In the genomic region with DNA sequence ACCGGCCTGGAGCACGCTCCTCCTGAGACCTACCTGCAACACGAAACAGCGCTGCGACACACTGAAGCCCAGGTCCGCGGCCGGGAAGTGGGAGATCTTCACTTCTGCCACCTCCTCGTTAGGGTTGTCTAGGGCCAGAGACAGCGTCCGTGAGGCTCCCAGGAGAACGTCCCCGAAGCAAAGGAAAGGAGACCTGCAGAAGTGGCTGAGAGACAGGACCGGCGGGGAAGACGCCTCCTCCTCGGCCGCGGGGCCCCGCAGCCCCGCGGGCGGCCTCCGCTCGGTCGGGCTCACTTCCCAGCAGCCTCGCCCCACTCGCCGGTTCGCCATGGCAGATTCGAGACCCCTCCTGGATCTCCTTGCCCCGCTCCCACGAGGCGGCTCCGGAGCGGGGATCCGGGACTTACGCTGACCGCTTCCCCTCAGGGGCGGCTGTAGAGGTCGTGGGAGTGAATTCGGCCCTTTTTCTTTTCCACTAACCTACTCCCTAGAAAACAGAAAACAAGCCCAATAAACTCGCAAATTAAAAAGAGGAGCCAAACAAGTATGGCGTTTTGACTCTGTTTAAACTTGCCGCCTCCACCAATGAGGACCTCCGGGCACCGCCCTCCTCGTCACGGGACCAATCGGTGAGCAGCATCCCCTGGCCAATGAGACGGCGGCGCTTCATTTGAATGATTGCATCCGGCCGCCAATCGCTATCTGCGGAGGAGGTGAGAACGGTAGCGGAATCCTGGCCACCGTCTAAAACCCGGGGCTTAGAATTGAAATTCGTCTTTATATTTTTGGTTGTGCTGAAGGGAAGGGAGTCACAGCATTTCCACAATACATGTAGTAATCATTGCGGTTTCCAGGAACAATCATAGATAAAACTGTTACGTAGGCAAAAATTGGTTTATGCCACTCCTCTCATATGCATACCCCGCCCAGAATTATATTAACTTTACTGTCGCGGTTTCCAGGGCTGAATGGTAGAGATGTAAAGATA, we compare ENCODE assay signal across 8 cellular contexts. TPM values are rescaled to one million over a fixed set of nuclear protein-coding genes. Genes with fewer than 3 reads are reported as not detected.
DNase-seq lines count a peak whose midpoint lies in the region; ATAC-seq and TF ChIP-seq lines count a peak whose summit lies in the region.

A gene with protein sequence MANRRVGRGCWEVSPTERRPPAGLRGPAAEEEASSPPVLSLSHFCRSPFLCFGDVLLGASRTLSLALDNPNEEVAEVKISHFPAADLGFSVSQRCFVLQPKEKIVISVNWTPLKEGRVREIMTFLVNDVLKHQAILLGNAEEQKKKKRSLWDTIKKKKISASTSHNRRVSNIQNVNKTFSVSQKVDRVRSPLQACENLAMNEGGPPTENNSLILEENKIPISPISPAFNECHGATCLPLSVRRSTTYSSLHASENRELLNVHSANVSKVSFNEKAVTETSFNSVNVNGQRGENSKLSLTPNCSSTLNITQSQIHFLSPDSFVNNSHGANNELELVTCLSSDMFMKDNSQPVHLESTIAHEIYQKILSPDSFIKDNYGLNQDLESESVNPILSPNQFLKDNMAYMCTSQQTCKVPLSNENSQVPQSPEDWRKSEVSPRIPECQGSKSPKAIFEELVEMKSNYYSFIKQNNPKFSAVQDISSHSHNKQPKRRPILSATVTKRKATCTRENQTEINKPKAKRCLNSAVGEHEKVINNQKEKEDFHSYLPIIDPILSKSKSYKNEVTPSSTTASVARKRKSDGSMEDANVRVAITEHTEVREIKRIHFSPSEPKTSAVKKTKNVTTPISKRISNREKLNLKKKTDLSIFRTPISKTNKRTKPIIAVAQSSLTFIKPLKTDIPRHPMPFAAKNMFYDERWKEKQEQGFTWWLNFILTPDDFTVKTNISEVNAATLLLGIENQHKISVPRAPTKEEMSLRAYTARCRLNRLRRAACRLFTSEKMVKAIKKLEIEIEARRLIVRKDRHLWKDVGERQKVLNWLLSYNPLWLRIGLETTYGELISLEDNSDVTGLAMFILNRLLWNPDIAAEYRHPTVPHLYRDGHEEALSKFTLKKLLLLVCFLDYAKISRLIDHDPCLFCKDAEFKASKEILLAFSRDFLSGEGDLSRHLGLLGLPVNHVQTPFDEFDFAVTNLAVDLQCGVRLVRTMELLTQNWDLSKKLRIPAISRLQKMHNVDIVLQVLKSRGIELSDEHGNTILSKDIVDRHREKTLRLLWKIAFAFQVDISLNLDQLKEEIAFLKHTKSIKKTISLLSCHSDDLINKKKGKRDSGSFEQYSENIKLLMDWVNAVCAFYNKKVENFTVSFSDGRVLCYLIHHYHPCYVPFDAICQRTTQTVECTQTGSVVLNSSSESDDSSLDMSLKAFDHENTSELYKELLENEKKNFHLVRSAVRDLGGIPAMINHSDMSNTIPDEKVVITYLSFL (N-terminal part only) (minus strand): TSS at position 562 of the 988 bp plus-strand sequence. CDS start 232 bp downstream, at position 330.

- 1% methylated on average over 50 to 67 of the region's 67 CpGs for WGBS in esophagus, 2 donors

- peak within 1 kb of the TSS; percentile 60 for H3K9ac ChIP-seq in mucosa of stomach (ENCODE audit: low read length)

- H3K27me3 ChIP-seq in esophagus (ENCODE audit: control insufficient read depth in 1 of 2, insufficient read depth in 2 of 2, low read length in 2 of 2) (no peaks in the 10 kb centered on the region), mucosa of stomach (ENCODE audit: control insufficient read depth, insufficient read depth, low read length) (no peaks in the 10 kb centered on the region)

- peak; percentile 99 for ATAC-seq in GM21737 (IDR thresholded peaks at IDR 0.05; ENCODE audit: unreplicated experiment)

- H3K4me3 ChIP-seq in esophagus (ENCODE audit: low read depth in 1 of 2, low read length in 2 of 2) = peak within 1 kb of the TSS; percentile 74 to 92
- peak within 1 kb of the TSS; percentile 75 for H3K4me3 ChIP-seq in mucosa of stomach (ENCODE audit: low read length)

- H3K9me3 ChIP-seq in esophagus (ENCODE audit: control insufficient read depth in 2 of 2, insufficient read depth in 1 of 2, low read depth in 1 of 2, low read length in 1 of 2) (no peaks in the 10 kb centered on the region), mucosa of stomach (ENCODE audit: control insufficient read depth, low read length) (no peaks in the 10 kb centered on the region)

- peak within 1 kb of the TSS in 1 of 2 donors; percentile 43 for H3K27ac ChIP-seq in esophagus (ENCODE audit: low read depth in 2 of 2, low read length in 1 of 2)

- DNase-seq in DMS53 treated with DMSO at 0.1 percent for 48 hours (lab: John Stamatoyannopoulos, UW; ENCODE audit: unreplicated experiment) (peak; percentile 90), KG1 (lab: John Stamatoyannopoulos, UW) (peak; percentile 84)
- peak; percentile 93 for DNase-seq in activated T-cell treated with anti-CD3 and anti-CD28 coated beads, Interleukin-2, amount 50 U/mL, for 1 hour
- DNase-seq in stimulated activated CD8-positive, alpha-beta memory T cell treated with anti-CD3 and anti-CD28 coated beads, Interleukin-4, amount 100 ng/mL, for 48 hours = peak; percentile 95

- H3K4me1 ChIP-seq in esophagus (ENCODE audit: control insufficient read depth in 2 of 2, insufficient read depth in 2 of 2, low read length in 1 of 2) (no peaks in the 10 kb centered on the region), mucosa of stomach (ENCODE audit: control insufficient read depth, insufficient read depth, low read length) (no peaks in the 10 kb centered on the region)

- no peaks in the 10 kb centered on the region for H3K36me3 ChIP-seq in esophagus (ENCODE audit: control insufficient read depth in 2 of 2, insufficient read depth in 2 of 2, low read length in 1 of 2)
- no peaks in the 10 kb centered on the region for H3K36me3 ChIP-seq in mucosa of stomach (ENCODE audit: control insufficient read depth, insufficient read depth, low read length)

TF ChIP-seq in PFSK-1, 5 proteins besides CTCF, POLR2A, EP300 and RAD21:
- TF ChIP-seq TAF1 (IDR thresholded peaks at IDR 0.05; ENCODE audit: borderline replicate concordance, insufficient read depth, low read length) (peak; percentile 67; the same call in 1 of the 2 replicates), POLR2AphosphoS5 (IDR thresholded peaks at IDR 0.05; ENCODE audit: low read depth, low read length) (peak; percentile 70), SIN3A (IDR thresholded peaks at IDR 0.05; ENCODE audit: borderline replicate concordance, insufficient read depth, low read length) (no peak; the same call in 1 of the 2 replicates), FOXP2 (optimal IDR thresholded peaks at IDR 0.05; ENCODE audit: borderline replicate concordance, extremely low read depth, extremely low read length, insufficient read depth) (peak; percentile 7)
- TF ChIP-seq, protein P1, sequence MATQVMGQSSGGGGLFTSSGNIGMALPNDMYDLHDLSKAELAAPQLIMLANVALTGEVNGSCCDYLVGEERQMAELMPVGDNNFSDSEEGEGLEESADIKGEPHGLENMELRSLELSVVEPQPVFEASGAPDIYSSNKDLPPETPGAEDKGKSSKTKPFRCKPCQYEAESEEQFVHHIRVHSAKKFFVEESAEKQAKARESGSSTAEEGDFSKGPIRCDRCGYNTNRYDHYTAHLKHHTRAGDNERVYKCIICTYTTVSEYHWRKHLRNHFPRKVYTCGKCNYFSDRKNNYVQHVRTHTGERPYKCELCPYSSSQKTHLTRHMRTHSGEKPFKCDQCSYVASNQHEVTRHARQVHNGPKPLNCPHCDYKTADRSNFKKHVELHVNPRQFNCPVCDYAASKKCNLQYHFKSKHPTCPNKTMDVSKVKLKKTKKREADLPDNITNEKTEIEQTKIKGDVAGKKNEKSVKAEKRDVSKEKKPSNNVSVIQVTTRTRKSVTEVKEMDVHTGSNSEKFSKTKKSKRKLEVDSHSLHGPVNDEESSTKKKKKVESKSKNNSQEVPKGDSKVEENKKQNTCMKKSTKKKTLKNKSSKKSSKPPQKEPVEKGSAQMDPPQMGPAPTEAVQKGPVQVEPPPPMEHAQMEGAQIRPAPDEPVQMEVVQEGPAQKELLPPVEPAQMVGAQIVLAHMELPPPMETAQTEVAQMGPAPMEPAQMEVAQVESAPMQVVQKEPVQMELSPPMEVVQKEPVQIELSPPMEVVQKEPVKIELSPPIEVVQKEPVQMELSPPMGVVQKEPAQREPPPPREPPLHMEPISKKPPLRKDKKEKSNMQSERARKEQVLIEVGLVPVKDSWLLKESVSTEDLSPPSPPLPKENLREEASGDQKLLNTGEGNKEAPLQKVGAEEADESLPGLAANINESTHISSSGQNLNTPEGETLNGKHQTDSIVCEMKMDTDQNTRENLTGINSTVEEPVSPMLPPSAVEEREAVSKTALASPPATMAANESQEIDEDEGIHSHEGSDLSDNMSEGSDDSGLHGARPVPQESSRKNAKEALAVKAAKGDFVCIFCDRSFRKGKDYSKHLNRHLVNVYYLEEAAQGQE (IDR thresholded peaks at IDR 0.05; ENCODE audit: insufficient read depth in 1 of 2, low read depth in 2 of 2, low read length in 2 of 2) = peak in 1 of 2 experiments; percentile 43; a peak in 1 of 4 replicates

RNA-seq across cellular contexts. Expression of the gene that starts here (rescaled TPM):
- 3.3 TPM for polyA plus RNA-seq in PFSK-1 (2012; ENCODE audit: insufficient read length, low read depth)
- 1 to 10 TPM; 3.8 to 4.2 TPM for polyA plus RNA-seq in esophagus
